ENCODE assay signal across 8 cellular contexts in genomic region chr20:815914-816606, GRCh38. TPM values are rescaled to one million over a fixed set of nuclear protein-coding genes. Genes with fewer than 3 reads are reported as not detected.
DNase-seq lines count a peak whose midpoint lies in the region; ATAC-seq and TF ChIP-seq lines count a peak whose summit lies in the region.

No MANE protein-coding gene starts in this region.

- H3K9me3 ChIP-seq in Peyer's patch, result no peaks in the 10 kb centered on the region

- ATAC-seq in omental fat pad (ENCODE audit: low FRiP score), result no peak
- ATAC-seq in HG02852 (IDR thresholded peaks at IDR 0.05; ENCODE audit: unreplicated experiment), result no peak

- TF ChIP-seq POLR2A in Peyer's patch (IDR thresholded peaks at IDR 0.05), result peak in 1 of 2 donors; percentile 16

- no peaks in the 10 kb centered on the region for H3K36me3 Mint-ChIP-seq in type B pancreatic cell

- in situ Hi-C loops in KBM-7 (cut with MboI; ENCODE audit: low pct_unique_long_range_greater_than_20kb, low sequenced_read_pairs), result loop anchor here (10.0 kb wide), 1 partner anchor 139 kb away; no protein-coding TSS in a partner anchor

- DNase-seq in DMS114 treated with DMSO at 0.1 percent for 48 hours (lab: John Stamatoyannopoulos, UW; ENCODE audit: unreplicated experiment), result peak; percentile 59
- DNase-seq in KBM-7, result peak; percentile 77
- peak; percentile 53 to 82 (median 72) for DNase-seq in Peyer's patch
- DNase-seq in activated T-helper 1 cell treated with Interleukin-2 at 50 U/mL for 16 hours (ENCODE audit: low read depth), result peak; percentile 39
- peak; percentile 30 for DNase-seq in fibroblast of the conjunctiva (ENCODE audit: low read depth)
- no peak for DNase-seq in omental fat pad (ENCODE audit: low spot score)
- DNase-seq in type B pancreatic cell (ENCODE audit: extremely low spot score, unreplicated experiment), result no peak

- no peaks in the 10 kb centered on the region for H3K36me3 ChIP-seq in Peyer's patch

- H3K4me1 Mint-ChIP-seq in type B pancreatic cell (ENCODE audit: unreplicated experiment), result peaks cover 8% of the 10 kb centered on the region

- H3K27ac ChIP-seq in Peyer's patch, result no peak overlapping the region

- TF ChIP-seq CTCF in Peyer's patch (IDR thresholded peaks at IDR 0.05), result peak; percentile 83 to 98 (median 94)
- TF ChIP-seq CTCF in omental fat pad (IDR thresholded peaks at IDR 0.05), result peak in 2 of 3 donors; percentile 91 to 97
- TF ChIP-seq CTCF in type B pancreatic cell (conservative IDR thresholded peaks at IDR 0.05), result peak; percentile 97

- no peaks in the 10 kb centered on the region for H3K27me3 ChIP-seq in Peyer's patch

- no peak overlapping the region for H3K4me3 ChIP-seq in Peyer's patch

- no peak overlapping the region for H3K27ac Mint-ChIP-seq in type B pancreatic cell

- no peaks in the 10 kb centered on the region for H3K9me3 Mint-ChIP-seq in type B pancreatic cell

- peaks cover 13% of the 10 kb centered on the region for H3K27me3 Mint-ChIP-seq in type B pancreatic cell

- no peak overlapping the region for H3K4me3 Mint-ChIP-seq in type B pancreatic cell

- H3K4me1 ChIP-seq in Peyer's patch, result peaks cover 0 to 5% (median 0%) of the 10 kb centered on the region in 4 donors

RNA-seq across cellular contexts. Expression of gene FAM110A, which starts 17.5 kb away (rescaled TPM):
- total RNA-seq in Peyer's patch (10 to 100 TPM in 2 of 4 donors, 1 to 10 TPM in 2; 5.1 to 15.7 (median 12.7) TPM), omental fat pad (1 to 10 TPM; 2.9 to 5.2 (median 3.1) TPM), type B pancreatic cell (ENCODE audit: low replicate concordance) (14.3 and 26.7 TPM in 2 replicates)

RNA-seq across cellular contexts. Expression of gene SLC52A3, which starts 47.8 kb away (rescaled TPM):
- total RNA-seq in Peyer's patch (100 to 1,000 TPM in 1 of 4 donors, 10 to 100 TPM in 3; 15.7 to 176 (median 26.0) TPM), omental fat pad (1 to 10 TPM in 3 of 4 donors, under 1 TPM in 1; 0.84 to 3.3 (median 1.8) TPM), type B pancreatic cell (ENCODE audit: low replicate concordance) (1.3 and 2.1 TPM in 2 replicates)

Comparison
In these comparisons a context has a peak if more than half of its experiments do, and no peak if none do; other contexts are left out.
1. DNase-seq: peak in DMS114 treated with DMSO at 0.1 percent for 48 hours (single experiment), KBM-7 (single experiment), Peyer's patch (3 of 3), activated T-helper 1 cell treated with Interleukin-2 at 50 U/mL for 16 hours (single experiment) and fibroblast of the conjunctiva (single experiment); none in omental fat pad (single experiment) and type B pancreatic cell (single experiment).
2. Peak in every context shown above with its lines, with median percentiles within 50 percentile points of each other: CTCF ChIP-seq.